15 cellular contexts compared by ENCODE assay signal in genomic region chr5:115507682-115508081, GRCh38. TPM values are rescaled to one million over a fixed set of nuclear protein-coding genes. Genes with fewer than 3 reads are reported as not detected.
DNase-seq lines count a peak whose midpoint lies in the region; ATAC-seq, FAIRE-seq and TF ChIP-seq lines count a peak whose summit lies in the region.
"Had no signal": no experiment of that assay in that cellular context is flagged by ENCODE, and none has a peak within 500 bp of the region (broad histone marks: within the 10 kb centered on the region; RNA-seq: fewer than 3 reads in every experiment).

No MANE protein-coding gene starts in this region.

- no peak for TF ChIP-seq CTCF in brain (conservative IDR thresholded peaks at IDR 0.05)

- peak overlapping the region in 2 of 5 experiments; percentile 46 to 48 for H3K4me3 Mint-ChIP-seq in brain
- H3K4me3 Mint-ChIP-seq: activated T-helper 1 cell treated with anti-CD3 and anti-CD28 coated beads, Interleukin-12 subunit alpha, Interleukin-12 subunit beta, Interleukin-2, Interleukin-4 antibody, amounts not matched to agents 30 ng/mL and 10 ng/mL and 1 ng/mL, durations not matched to agents 14 hours and 24 hours and 36 hours had no signal

- peak overlapping the region in 3 of 5 experiments; percentile 20 to 98 (median 29) for H3K27ac Mint-ChIP-seq in brain
- H3K27ac Mint-ChIP-seq: activated T-helper 1 cell treated with anti-CD3 and anti-CD28 coated beads, Interleukin-12 subunit alpha, Interleukin-12 subunit beta, Interleukin-2, Interleukin-4 antibody, amounts not matched to agents 30 ng/mL and 10 ng/mL and 1 ng/mL, durations not matched to agents 14 hours and 24 hours and 36 hours had no signal

- peak overlapping the region; percentile 25 for H3K27ac ChIP-seq in temporal lobe (ENCODE audit: low read depth, low read length)
- H3K27ac ChIP-seq: C4-2B, VCaP had no signal

- no peak for ATAC-seq in HG03432 (IDR thresholded peaks at IDR 0.05; ENCODE audit: unreplicated experiment)
- ATAC-seq: sciatic nerve had no signal

- H3K9me3 Mint-ChIP-seq in brain = peaks cover 4 to 10% (median 7%) of the 10 kb centered on the region in 5 experiments

- no peak for DNase-seq in H54 (ENCODE audit: insufficient read length, low spot score)
- peak; percentile 52 for DNase-seq in inferior parietal cortex (ENCODE audit: extremely low spot score)
- no peak for DNase-seq in activated CD4-positive, CD25-positive, alpha-beta regulatory T cell (lab: John Stamatoyannopoulos, UW)
- no peak for DNase-seq in GM19240 (ENCODE audit: insufficient read length, low spot score)
- DNase-seq: NCI-H1048; occipital lobe; stimulated activated CD4-positive, alpha-beta T cell treated with anti-CD3 and anti-CD28 coated beads, Interleukin-4, amount 100 ng/mL, for 24 hours had no signal

- H3K4me1 Mint-ChIP-seq in brain = peaks cover 21% of the 10 kb centered on the region

- peak; percentile 30 for FAIRE-seq in H54 (lab: Jason Lieb, UNC)
- FAIRE-seq: RCC 7860 had no signal

- no peak for TF ChIP-seq POLR2A in H54 (IDR thresholded peaks at IDR 0.05; ENCODE audit: low read depth, low read length)

- no peaks in the 10 kb centered on the region for H3K27me3 Mint-ChIP-seq in brain

- peaks cover 14% of the 10 kb centered on the region for H3K36me3 Mint-ChIP-seq in brain

RNA-seq across cellular contexts. Expression of gene FEM1C, which starts 36.9 kb away (rescaled TPM):
- polyA plus RNA-seq in brain (ENCODE audit: insufficient read depth, low read depth, low replicate concordance) = 4.4 TPM
- 50.9 TPM for total RNA-seq in temporal lobe
